8 cellular contexts compared by ENCODE assay signal in genomic region chr4:173509031-173510001, GRCh38. TPM values are rescaled to one million over a fixed set of nuclear protein-coding genes. Genes with fewer than 3 reads are reported as not detected.
A peak's percentile ranks its signal among the peaks of the same experiment; 100 is the strongest.
DNase-seq lines count a peak whose midpoint lies in the region; ATAC-seq and TF ChIP-seq lines count a peak whose summit lies in the region.

No MANE protein-coding gene starts in this region.

- peak overlapping the region; percentile 46 for H3K4me3 ChIP-seq in OCI-LY1 (ENCODE audit: low read depth, low read length, poor library complexity, severe bottlenecking)
- H3K4me3 ChIP-seq in fibroblast of pulmonary artery (replicated peaks; ENCODE audit: low read depth, low read length): peak overlapping the region; percentile 57
- H3K4me3 ChIP-seq in ovary: peak overlapping the region; percentile 48

- DNase-seq in activated naive CD4-positive, alpha-beta T cell treated with Interleukin-2 at 50 U/mL for 16 hours: no peak
- peak; percentile 71 for DNase-seq in fibroblast of pulmonary artery (ENCODE audit: low read depth)
- DNase-seq in ovary: peak; percentile 65 to 81 (median 72)
- DNase-seq in NCI-H526 treated with DMSO at 0.1 percent for 48 hours (lab: John Stamatoyannopoulos, UW): no peak
- DNase-seq in mesenteric fat pad (ENCODE audit: low spot score): no peak

- peak overlapping the region; percentile 45; the same call in 1 of the 2 replicates for H3K4me2 ChIP-seq in OCI-LY1 (ENCODE audit: low read length)

- H3K27me3 Mint-ChIP-seq in activated naive CD4-positive, alpha-beta T cell treated with anti-CD3 and anti-CD28 coated beads, Interleukin-2, amount 50 U/mL, for 24 hours: peaks cover 75% of the 10 kb centered on the region

- no peaks in the 10 kb centered on the region for H3K79me2 ChIP-seq in OCI-LY1 (ENCODE audit: insufficient read depth, low read length)

- TF ChIP-seq POLR2A in ovary (IDR thresholded peaks at IDR 0.05): no peak

- H3K27ac Mint-ChIP-seq in activated naive CD4-positive, alpha-beta T cell treated with anti-CD3 and anti-CD28 coated beads, Interleukin-2, amount 50 U/mL, for 24 hours: no peak overlapping the region

- H3K36me3 Mint-ChIP-seq in activated naive CD4-positive, alpha-beta T cell treated with anti-CD3 and anti-CD28 coated beads, Interleukin-2, amount 50 U/mL, for 24 hours: peaks cover 3% of the 10 kb centered on the region

- H3K27ac ChIP-seq in OCI-LY1 (ENCODE audit: low read depth, low read length, poor library complexity, severe bottlenecking): no peak overlapping the region
- H3K27ac ChIP-seq in ovary: peak overlapping the region in 1 of 2 donors; percentile 56

- peaks cover 7% of the 10 kb centered on the region for H3K4me1 ChIP-seq in OCI-LY1 (ENCODE audit: insufficient read depth, low read length, severe bottlenecking)
- H3K4me1 ChIP-seq in ovary (ENCODE audit: insufficient read depth): peaks cover 3% of the 10 kb centered on the region

- ATAC-seq in HG03571 (IDR thresholded peaks at IDR 0.05; ENCODE audit: unreplicated experiment): no peak

- no peak overlapping the region for H3K9ac ChIP-seq in OCI-LY1 (ENCODE audit: low read length)

- no peaks in the 10 kb centered on the region for H4K20me1 ChIP-seq in OCI-LY1 (ENCODE audit: insufficient read depth, low read length)

- intact Hi-C loops in ovary (cut with DNase I): loop anchor here in 2 of 4 donors (5.0 to 10.0 kb wide), 6 partner anchors 235 to 805 kb away; no protein-coding TSS in a partner anchor

- H3K9me3 Mint-ChIP-seq in activated naive CD4-positive, alpha-beta T cell treated with anti-CD3 and anti-CD28 coated beads, Interleukin-2, amount 50 U/mL, for 24 hours: peaks cover 4% of the 10 kb centered on the region

- no peak overlapping the region for H2AFZ ChIP-seq in OCI-LY1 (ENCODE audit: low read length)

- H3K36me3 ChIP-seq in OCI-LY1 (ENCODE audit: insufficient read depth, low read length) (no peaks in the 10 kb centered on the region), ovary (no peaks in the 10 kb centered on the region)

- TF ChIP-seq CTCF in OCI-LY1 (IDR thresholded peaks at IDR 0.05; ENCODE audit: low read length) (no peak), fibroblast of pulmonary artery (IDR thresholded peaks at IDR 0.05; ENCODE audit: low read length, missing control alignments) (no peak), ovary (IDR thresholded peaks at IDR 0.05) (no peak)

- H3K9me3 ChIP-seq in OCI-LY1 (ENCODE audit: low read length) (no peaks in the 10 kb centered on the region), ovary (no peaks in the 10 kb centered on the region)

- H3F3A ChIP-seq in OCI-LY1 (ENCODE audit: insufficient read depth, low read length): no peaks in the 10 kb centered on the region

- 8 to 11% (median 11%) methylated on average over 68 to 72 of the region's 72 CpGs for WGBS in ovary, 3 donors

- TF ChIP-seq EP300 in ovary (IDR thresholded peaks at IDR 0.05): no peak

- H3K4me3 Mint-ChIP-seq in activated naive CD4-positive, alpha-beta T cell treated with anti-CD3 and anti-CD28 coated beads, Interleukin-2, amount 50 U/mL, for 24 hours: peak overlapping the region; percentile 76

- no peaks in the 10 kb centered on the region for H3K9me2 ChIP-seq in OCI-LY1 (ENCODE audit: low read depth, low read length)

- H3K27me3 ChIP-seq in OCI-LY1 (ENCODE audit: insufficient read depth, low read length) (no peaks in the 10 kb centered on the region), ovary (no peaks in the 10 kb centered on the region)

- H3K4me1 Mint-ChIP-seq in activated naive CD4-positive, alpha-beta T cell treated with anti-CD3 and anti-CD28 coated beads, Interleukin-2, amount 50 U/mL, for 24 hours: peaks cover 26% of the 10 kb centered on the region

RNA-seq across cellular contexts. Expression of gene HAND2, which starts 20.7 kb away (rescaled TPM):
- total RNA-seq in ovary (10 to 100 TPM; 12.9 to 99.9 (median 44.1) TPM), mesenteric fat pad (6.3 TPM)
- 10 to 100 TPM; 32.4 to 39.6 TPM for polyA plus RNA-seq in ovary

Comparison
In these comparisons a context has a peak if more than half of its experiments do, and no peak if none do; other contexts are left out.
1. DNase-seq: peak in fibroblast of pulmonary artery (single experiment) and ovary (5 of 5); none in activated naive CD4-positive, alpha-beta T cell treated with Interleukin-2 at 50 U/mL for 16 hours (single experiment), NCI-H526 treated with DMSO at 0.1 percent for 48 hours (single experiment) and mesenteric fat pad (single experiment).
2. Peak in every context shown above with its lines, with median percentiles within 50 percentile points of each other: H3K4me3 ChIP-seq.